Comparison of ENCODE assay signal across 18 cellular contexts in genomic region chr16:23570992-23571632, GRCh38. TPM values are rescaled to one million over a fixed set of nuclear protein-coding genes. Genes with fewer than 3 reads are reported as not detected.
DNase-seq lines count a peak whose midpoint lies in the region; ATAC-seq, FAIRE-seq and TF ChIP-seq lines count a peak whose summit lies in the region.
"Had no signal": no experiment of that assay in that cellular context is flagged by ENCODE, and none has a peak within 500 bp of the region (broad histone marks: within the 10 kb centered on the region; RNA-seq: fewer than 3 reads in every experiment).

No MANE protein-coding gene starts in this region.

- H3K9me3 ChIP-seq in GM12878 (replicated peaks; ENCODE audit: control insufficient read depth, insufficient read depth, low read length) (no peaks in the 10 kb centered on the region), gastrocnemius medialis (no peaks in the 10 kb centered on the region)
- H3K9me3 ChIP-seq: adrenal gland, BLaER1 had no signal

- H3K27me3 ChIP-seq in GM12878 (replicated peaks in 1 of 2; ENCODE audit: control insufficient read depth in 2 of 2, insufficient read depth in 2 of 2, low read length in 1 of 2): no peaks in the 10 kb centered on the region
- H3K27me3 ChIP-seq in gastrocnemius medialis: no peaks in the 10 kb centered on the region
- H3K27me3 ChIP-seq: adrenal gland, BLaER1 had no signal

- no peaks in the 10 kb centered on the region for H4K20me1 ChIP-seq in GM12878 (ENCODE audit: control insufficient read depth, insufficient read depth)

- RAD21 ChIA-PET in GM12878 (lab: Charles Lee; ENCODE audit: unreplicated experiment): interaction anchor here (1.2 kb wide), 1 partner anchor 14 kb away, joined by 3 read pairs; the partner anchor contains the start of genes EARS2 and UBFD1

- H3K9ac ChIP-seq in GM12878 (ENCODE audit: control insufficient read depth, insufficient read depth, low read length): no peak overlapping the region
- H3K9ac ChIP-seq: BLaER1 had no signal

- H3K4me1 ChIP-seq in GM12878 (ENCODE audit: control insufficient read depth, insufficient read depth, low read length): peaks cover 14% of the 10 kb centered on the region
- H3K4me1 ChIP-seq in gastrocnemius medialis: peaks cover 19 to 28% of the 10 kb centered on the region in 2 donors
- H3K4me1 ChIP-seq: adrenal gland, BLaER1 had no signal

- WGBS in GM12878 (ENCODE audit: insufficient coverage, insufficient replicate concordance, low lambda C conversion rate, missing lambda C conversion rate): 23% methylated on average over 8 of the region's 8 CpGs

- SMC1A ChIA-PET in GM12878 (lab: Charles Lee; ENCODE audit: uncharacterized antibody, unreplicated experiment): no interaction called here

- H3K36me3 ChIP-seq in GM12878 (ENCODE audit: control insufficient read depth in 2 of 2, insufficient read depth in 2 of 2, low read length in 1 of 2) (peaks cover 3 to 35% of the 10 kb centered on the region in 2 experiments), gastrocnemius medialis (peaks cover 0 to 91% of the 10 kb centered on the region in 2 donors)

- TF ChIP-seq CTCF in GM12878 (IDR thresholded peaks at IDR 0.05 in 2 of 3, conservative IDR thresholded peaks at IDR 0.05 in 1 of 3; ENCODE audit: control insufficient read depth in 2 of 3, extremely low read depth in 1 of 3, insufficient read depth in 1 of 3, low read depth in 3 of 3, low read length in 3 of 3) (no peak), gastrocnemius medialis (IDR thresholded peaks at IDR 0.05 in 4 of 5, conservative IDR thresholded peaks at IDR 0.05 in 1 of 5) (no peak)

- no peak overlapping the region for H3K4me2 ChIP-seq in GM12878 (ENCODE audit: control insufficient read depth, insufficient read depth)
- H3K4me2 ChIP-seq: BLaER1 had no signal

- peak; percentile 22 for DNase-seq in GM12891 (ENCODE audit: insufficient read length, low spot score)
- DNase-seq in NAMALWA (ENCODE audit: low spot score): peak; percentile 25
- DNase-seq in GM12878 (ENCODE audit: low read depth, low spot score): no peak
- DNase-seq in gastrocnemius medialis: no peak
- DNase-seq in AG20443 (ENCODE audit: low spot score): no peak
- no peak for DNase-seq in EL
- DNase-seq: adrenal gland, DMS153, NCI-H187 treated with DMSO at 0.1 percent for 48 hours, NCI-H510A, small intestine had no signal

- no peak for TF ChIP-seq EP300 in GM12878 (IDR thresholded peaks at IDR 0.05; ENCODE audit: borderline replicate concordance in 1 of 2, control insufficient read depth in 1 of 2, low read depth in 2 of 2, low read length in 2 of 2)

- TF ChIP-seq POLR2A in GM12891 (IDR thresholded peaks at IDR 0.05; ENCODE audit: low read depth, low read length) (no peak), GM12878 (IDR thresholded peaks at IDR 0.05; ENCODE audit: low read depth, low read length) (no peak), gastrocnemius medialis (IDR thresholded peaks at IDR 0.05) (no peak)

- peak; percentile 38; the same call in 2 of the 3 replicates for ATAC-seq in GM12878
- ATAC-seq in gastrocnemius medialis: no peak
- no peak for ATAC-seq in GM21447 (IDR thresholded peaks at IDR 0.05; ENCODE audit: unreplicated experiment)
- ATAC-seq: esophagus mucosa; natural killer cell treated with Interleukin-12 subunit alpha and Interleukin-12 subunit beta and Interleukin-15 and Interleukin-18, amount 100 ng/mL, for 72 hours had no signal

- intact Hi-C loops in GM12878 (cut with micrococcal nuclease; ENCODE audit: unreplicated experiment): no loop called here
- intact Hi-C loops in gastrocnemius medialis (cut with DNase I; ENCODE audit: low total_unique reads): no loop called here

- in situ Hi-C loops in GM12878 (cut with MboI): no loop called here
- in situ Hi-C loops in gastrocnemius medialis (cut with MboI; ENCODE audit: low sequenced_read_pairs in 4 of 4): no loop called here

- FAIRE-seq in GM12891 (lab: Jason Lieb, UNC) (peak; percentile 62), GM12878 (lab: Jason Lieb, UNC) (no peak)
- FAIRE-seq: RCC 7860, small intestine had no signal

- H2AFZ ChIP-seq in GM12878 (ENCODE audit: control insufficient read depth, low read depth, low read length): no peak overlapping the region

- H3K27ac ChIP-seq in GM12878 (ENCODE audit: control insufficient read depth, insufficient read depth) (no peak overlapping the region), gastrocnemius medialis (peak overlapping the region in 3 of 4 donors; percentile 6 to 74 (median 59))
- H3K27ac ChIP-seq: adrenal gland, BLaER1, VCaP had no signal

- H3K4me3 ChIP-seq in GM12878 (no peak overlapping the region), gastrocnemius medialis (no peak overlapping the region)
- H3K4me3 ChIP-seq: adrenal gland, BLaER1, lung had no signal

- TSS peak; percentile 2 for BruUV-seq in GM12878 (replicated peaks; lab: Mats Ljungman, UMichigan)

- CTCF ChIA-PET in GM12878 (lab: Yijun Ruan, JAX): interaction anchor here (1.1 kb wide), 1 partner anchor 26 kb away, joined by 8 read pairs; the partner anchor contains the start of gene NDUFAB1

- POLR2A ChIA-PET in GM12878 (lab: Charles Lee): no interaction called here

- H3K79me2 ChIP-seq in GM12878 (ENCODE audit: control insufficient read depth, insufficient read depth, low read length): no peaks in the 10 kb centered on the region

- TF ChIP-seq RAD21 in GM12878 (IDR thresholded peaks at IDR 0.05; ENCODE audit: insufficient read depth, low read depth, low read length): no peak

TF ChIP-seq in GM12891, 5 proteins besides CTCF, POLR2A, EP300 and RAD21:
- TF ChIP-seq SPI1 (IDR thresholded peaks at IDR 0.05; ENCODE audit: low read depth, low read length) (peak; percentile 74), TAF1 (IDR thresholded peaks at IDR 0.05; ENCODE audit: low read depth, low read length) (no peak)

TF ChIP-seq in GM12878, 131 proteins besides CTCF, POLR2A, EP300 and RAD21 (continues in another document):
- no peak for TF ChIP-seq POLR2AphosphoS2 (IDR thresholded peaks at IDR 0.05; ENCODE audit: low read depth, low read length)

RNA-seq across cellular contexts. Expression of gene UBFD1, which starts 13.6 kb away (rescaled TPM):
- polyA plus RNA-seq in GM12891 (2012; ENCODE audit: low read depth, missing spikeins): 18.7 TPM
- total RNA-seq in GM12878 (2013; cell fraction: nucleolus; rRNA removed): 85.8 and 94.9 TPM in 2 replicates
- total RNA-seq in GM12878 (2014; rRNA removed) (31.3 and 38.3 TPM in 2 replicates), GM12878 (2014; rRNA removed; fragmentation: Illumina TruSeq; extraction: Trizol) (18.1 and 19.0 TPM in 2 replicates), GM12878 (2021) (45.8 and 48.5 TPM in 2 replicates), gastrocnemius medialis (100 to 1,000 TPM; 133 to 367 (median 317) TPM)
- 14.2 TPM for polyA plus RNA-seq in GM12878 (2011; ENCODE audit: low read depth)
- polyA plus RNA-seq in GM12878 (2011; rRNA removed) (37.6 and 41.9 TPM in 2 replicates), GM12878 (2014; fragmentation: Illumina TruSeq; extraction: Trizol) (23.4 and 23.7 TPM in 2 replicates), GM12878 (2014; fragmentation: Nextera tagmentation; extraction: Ambion mirVana) (1 to 10 TPM; 7.3 to 7.9 TPM), GM12878 (2014; rRNA removed) (31.1 and 40.7 TPM in 2 replicates), GM12878 (2016; fragmentation: Nextera tagmentation; extraction: Ambion mirVana) (10 to 100 TPM; 33.2 to 38.6 TPM)
- polyA plus RNA-seq in GM12878 (2011; cell fraction: cytosol; rRNA removed): 36.0 and 38.8 TPM in 2 replicates
- 47.5 and 49.8 TPM in 2 replicates for polyA plus RNA-seq in GM12878 (2011; cell fraction: nucleus; rRNA removed)
- 20.5 and 20.8 TPM in 2 replicates for polyA plus RNA-seq in GM12878 (2012)
- polyA minus RNA-seq in GM12878 (2011; rRNA and poly(A)+ RNA removed): 34.2 and 37.5 TPM in 2 replicates
- polyA minus RNA-seq in GM12878 (2011; cell fraction: cytosol; rRNA and poly(A)+ RNA removed): 8.0 and 10.4 TPM in 2 replicates
- polyA minus RNA-seq in GM12878 (2011; cell fraction: nucleus; rRNA and poly(A)+ RNA removed): 29.4 and 42.0 TPM in 2 replicates

RNA-seq across cellular contexts. Expression of gene EARS2, which starts 14.0 kb away (rescaled TPM):
- 16.2 TPM for polyA plus RNA-seq in GM12891 (2012; ENCODE audit: low read depth, missing spikeins)
- 85.7 and 98.9 TPM in 2 replicates for total RNA-seq in GM12878 (2013; cell fraction: nucleolus; rRNA removed)
- total RNA-seq in GM12878 (2014; rRNA removed): 38.0 and 39.0 TPM in 2 replicates
- total RNA-seq in GM12878 (2014; rRNA removed; fragmentation: Illumina TruSeq; extraction: Trizol): 36.7 TPM in 2 replicates
- 28.8 and 32.1 TPM in 2 replicates for total RNA-seq in GM12878 (2021)
- 32.3 TPM for polyA plus RNA-seq in GM12878 (2011; ENCODE audit: low read depth)
- 63.0 and 65.9 TPM in 2 replicates for polyA plus RNA-seq in GM12878 (2011; rRNA removed)
- 107 and 120 TPM in 2 replicates for polyA plus RNA-seq in GM12878 (2011; cell fraction: cytosol; rRNA removed)
- 90.6 and 122 TPM in 2 replicates for polyA plus RNA-seq in GM12878 (2011; cell fraction: nucleus; rRNA removed)
- 16.5 and 17.4 TPM in 2 replicates for polyA plus RNA-seq in GM12878 (2012)
- 41.3 and 47.9 TPM in 2 replicates for polyA plus RNA-seq in GM12878 (2014; fragmentation: Illumina TruSeq; extraction: Trizol)
- polyA plus RNA-seq in GM12878 (2014; fragmentation: Nextera tagmentation; extraction: Ambion mirVana): 10 to 100 TPM; 12.9 to 27.0 TPM
- polyA plus RNA-seq in GM12878 (2014; rRNA removed): 27.3 and 39.8 TPM in 2 replicates
- polyA plus RNA-seq in GM12878 (2016; fragmentation: Nextera tagmentation; extraction: Ambion mirVana): 10 to 100 TPM; 31.0 to 34.8 TPM
- 107 and 161 TPM in 2 replicates for polyA minus RNA-seq in GM12878 (2011; rRNA and poly(A)+ RNA removed)
- polyA minus RNA-seq in GM12878 (2011; cell fraction: cytosol; rRNA and poly(A)+ RNA removed): 26.6 and 33.1 TPM in 2 replicates
- 58.2 and 89.6 TPM in 2 replicates for polyA minus RNA-seq in GM12878 (2011; cell fraction: nucleus; rRNA and poly(A)+ RNA removed)
- total RNA-seq in gastrocnemius medialis: 10 to 100 TPM in 3 of 4 donors, 1 to 10 TPM in 1; 8.4 to 39.6 (median 19.3) TPM

RNA-seq across cellular contexts. Expression of gene NDUFAB1, which starts 25.0 kb away (rescaled TPM):
- 180 TPM for polyA plus RNA-seq in GM12891 (2012; ENCODE audit: low read depth, missing spikeins)
- 11.1 and 12.3 TPM in 2 replicates for total RNA-seq in GM12878 (2013; cell fraction: nucleolus; rRNA removed)
- total RNA-seq in GM12878 (2014; rRNA removed) (258 and 271 TPM in 2 replicates), GM12878 (2014; rRNA removed; fragmentation: Illumina TruSeq; extraction: Trizol) (115 and 123 TPM in 2 replicates), GM12878 (2021) (131 and 137 TPM in 2 replicates), gastrocnemius medialis (100 to 1,000 TPM; 166 to 400 (median 323) TPM)
- polyA plus RNA-seq in GM12878 (2011; ENCODE audit: low read depth): 86.6 TPM
- polyA plus RNA-seq in GM12878 (2011; rRNA removed) (237 and 375 TPM in 2 replicates), GM12878 (2014; fragmentation: Illumina TruSeq; extraction: Trizol) (64.1 and 79.9 TPM in 2 replicates), GM12878 (2014; fragmentation: Nextera tagmentation; extraction: Ambion mirVana) (100 to 1,000 TPM in 1 of 2 experiments, 10 to 100 TPM in 1; 99.8 to 226 TPM), GM12878 (2014; rRNA removed) (325 and 378 TPM in 2 replicates), GM12878 (2016; fragmentation: Nextera tagmentation; extraction: Ambion mirVana) (100 to 1,000 TPM; 564 to 584 TPM)
- 185 and 215 TPM in 2 replicates for polyA plus RNA-seq in GM12878 (2011; cell fraction: cytosol; rRNA removed)
- polyA plus RNA-seq in GM12878 (2011; cell fraction: nucleus; rRNA removed): 124 and 138 TPM in 2 replicates
- polyA plus RNA-seq in GM12878 (2012): 126 and 136 TPM in 2 replicates
- 22.7 and 25.8 TPM in 2 replicates for polyA minus RNA-seq in GM12878 (2011; rRNA and poly(A)+ RNA removed)
- 35.7 and 37.4 TPM in 2 replicates for polyA minus RNA-seq in GM12878 (2011; cell fraction: cytosol; rRNA and poly(A)+ RNA removed)
- polyA minus RNA-seq in GM12878 (2011; cell fraction: nucleus; rRNA and poly(A)+ RNA removed): 9.4 and 18.8 TPM in 2 replicates

Comparison
In these comparisons a context has a peak if more than half of its experiments do, and no peak if none do; other contexts are left out.
1. DNase-seq: peak in GM12891 (single experiment) and NAMALWA (single experiment); none in GM12878 (single experiment), gastrocnemius medialis (0 of 2), AG20443 (single experiment) and EL (single experiment).